1 cellular context compared by ENCODE assay signal in the genomic region with DNA sequence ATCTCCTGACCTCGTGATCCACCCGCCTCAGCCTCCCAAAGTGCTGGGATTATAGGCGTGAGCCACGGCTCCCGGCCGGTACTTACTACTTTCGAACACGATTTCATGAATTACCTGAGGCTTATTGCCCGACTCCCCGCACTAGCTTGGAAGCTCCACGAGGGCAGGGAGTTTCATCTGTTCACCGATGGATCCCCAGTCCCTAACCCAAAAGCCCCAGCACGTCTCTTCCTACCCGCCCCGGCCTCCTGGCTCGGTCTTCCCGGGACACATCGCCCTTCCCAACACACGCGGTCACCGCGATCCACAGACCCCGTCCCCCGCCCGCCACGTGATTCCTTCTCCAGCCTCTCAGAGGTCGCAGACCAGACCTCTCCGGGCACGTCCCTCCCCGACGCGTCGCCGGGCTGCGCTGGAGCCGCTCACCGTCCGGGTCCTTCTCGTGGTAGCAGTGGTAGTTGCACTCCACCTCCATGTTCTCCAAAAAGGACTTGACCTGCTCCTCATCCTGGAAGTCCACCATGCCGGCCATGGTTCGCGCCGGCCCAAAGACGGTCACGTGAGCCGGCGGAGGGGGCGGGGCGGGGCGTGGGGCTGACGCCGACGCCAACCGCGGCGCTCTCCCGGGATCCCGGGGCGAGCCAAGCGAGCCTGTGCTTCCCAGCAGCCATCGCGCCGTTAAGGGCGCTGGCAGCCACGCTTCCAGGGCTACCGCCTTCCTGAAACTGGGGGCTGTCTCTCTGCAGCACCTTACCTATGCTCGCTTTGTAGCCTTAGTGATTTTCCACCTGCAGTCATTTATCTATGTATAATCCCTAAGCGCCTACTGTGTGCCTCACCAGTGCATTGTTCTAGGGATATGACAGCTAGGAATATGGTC.
TF ChIP-seq lines count a peak whose summit lies in the region.

Gene COA7, minus strand, starts transcription at position 553 of the 880 bp plus-strand sequence. Its CDS starts 21 bp downstream, at position 532.

TF ChIP-seq in HEK293, 187 proteins besides CTCF, POLR2A, EP300 and RAD21 (continued from another document and continues in another):
- no peak; the same call in 1 of the 2 replicates for TF ChIP-seq REST (tag by site-specific recombination; IDR thresholded peaks at IDR 0.05)
- TF ChIP-seq ZNF449 (tag by site-specific recombination; IDR thresholded peaks at IDR 0.05): no peak
- peak; percentile 52; the same call in 1 of the 2 replicates for TF ChIP-seq TRIM28 (IDR thresholded peaks at IDR 0.05; ENCODE audit: borderline replicate concordance, low read length)
- TF ChIP-seq ZBTB8A (tag by site-specific recombination; IDR thresholded peaks at IDR 0.05): peak; percentile 60; the same call in 1 of the 2 replicates
- TF ChIP-seq, protein P1, sequence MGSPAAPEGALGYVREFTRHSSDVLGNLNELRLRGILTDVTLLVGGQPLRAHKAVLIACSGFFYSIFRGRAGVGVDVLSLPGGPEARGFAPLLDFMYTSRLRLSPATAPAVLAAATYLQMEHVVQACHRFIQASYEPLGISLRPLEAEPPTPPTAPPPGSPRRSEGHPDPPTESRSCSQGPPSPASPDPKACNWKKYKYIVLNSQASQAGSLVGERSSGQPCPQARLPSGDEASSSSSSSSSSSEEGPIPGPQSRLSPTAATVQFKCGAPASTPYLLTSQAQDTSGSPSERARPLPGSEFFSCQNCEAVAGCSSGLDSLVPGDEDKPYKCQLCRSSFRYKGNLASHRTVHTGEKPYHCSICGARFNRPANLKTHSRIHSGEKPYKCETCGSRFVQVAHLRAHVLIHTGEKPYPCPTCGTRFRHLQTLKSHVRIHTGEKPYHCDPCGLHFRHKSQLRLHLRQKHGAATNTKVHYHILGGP (tag by site-specific recombination; IDR thresholded peaks at IDR 0.05): no peak
- no peak for TF ChIP-seq KLF7 (tag by site-specific recombination; IDR thresholded peaks at IDR 0.05; ENCODE audit: borderline replicate concordance)
- TF ChIP-seq ZNF768 (tag by site-specific recombination; IDR thresholded peaks at IDR 0.05): no peak
- TF ChIP-seq ZNF704 (tag by site-specific recombination; IDR thresholded peaks at IDR 0.05): peak; percentile 91
- TF ChIP-seq ZNF610 (tag by site-specific recombination; IDR thresholded peaks at IDR 0.05; ENCODE audit: borderline replicate concordance): peak; percentile 55; the same call in 1 of the 2 replicates
- no peak for TF ChIP-seq FEZF1 (tag by site-specific recombination; IDR thresholded peaks at IDR 0.05)
- TF ChIP-seq KLF16 (tag by site-specific recombination; IDR thresholded peaks at IDR 0.05): peak; percentile 97
- TF ChIP-seq WT1 (tag by site-specific recombination; IDR thresholded peaks at IDR 0.05): 0 out of 2 replicates have a peak, but pooled peaks have one; percentile 16
- TF ChIP-seq SETDB1 (IDR thresholded peaks at IDR 0.05; ENCODE audit: insufficient read length, low read length): peak; percentile 70
- no peak for TF ChIP-seq ZSCAN23 (tag by site-specific recombination; IDR thresholded peaks at IDR 0.05)
- no peak for TF ChIP-seq ZNF214 (tag by site-specific recombination; IDR thresholded peaks at IDR 0.05; ENCODE audit: borderline replicate concordance)
- no peak for TF ChIP-seq ZNF23 (tag by site-specific recombination; IDR thresholded peaks at IDR 0.05; ENCODE audit: borderline replicate concordance)
- no peak for TF ChIP-seq PRDM1 (tag by site-specific recombination; IDR thresholded peaks at IDR 0.05)
- TF ChIP-seq ZNF776 (tag by site-specific recombination; IDR thresholded peaks at IDR 0.05; ENCODE audit: borderline replicate concordance): no peak
- TF ChIP-seq, protein P2, sequence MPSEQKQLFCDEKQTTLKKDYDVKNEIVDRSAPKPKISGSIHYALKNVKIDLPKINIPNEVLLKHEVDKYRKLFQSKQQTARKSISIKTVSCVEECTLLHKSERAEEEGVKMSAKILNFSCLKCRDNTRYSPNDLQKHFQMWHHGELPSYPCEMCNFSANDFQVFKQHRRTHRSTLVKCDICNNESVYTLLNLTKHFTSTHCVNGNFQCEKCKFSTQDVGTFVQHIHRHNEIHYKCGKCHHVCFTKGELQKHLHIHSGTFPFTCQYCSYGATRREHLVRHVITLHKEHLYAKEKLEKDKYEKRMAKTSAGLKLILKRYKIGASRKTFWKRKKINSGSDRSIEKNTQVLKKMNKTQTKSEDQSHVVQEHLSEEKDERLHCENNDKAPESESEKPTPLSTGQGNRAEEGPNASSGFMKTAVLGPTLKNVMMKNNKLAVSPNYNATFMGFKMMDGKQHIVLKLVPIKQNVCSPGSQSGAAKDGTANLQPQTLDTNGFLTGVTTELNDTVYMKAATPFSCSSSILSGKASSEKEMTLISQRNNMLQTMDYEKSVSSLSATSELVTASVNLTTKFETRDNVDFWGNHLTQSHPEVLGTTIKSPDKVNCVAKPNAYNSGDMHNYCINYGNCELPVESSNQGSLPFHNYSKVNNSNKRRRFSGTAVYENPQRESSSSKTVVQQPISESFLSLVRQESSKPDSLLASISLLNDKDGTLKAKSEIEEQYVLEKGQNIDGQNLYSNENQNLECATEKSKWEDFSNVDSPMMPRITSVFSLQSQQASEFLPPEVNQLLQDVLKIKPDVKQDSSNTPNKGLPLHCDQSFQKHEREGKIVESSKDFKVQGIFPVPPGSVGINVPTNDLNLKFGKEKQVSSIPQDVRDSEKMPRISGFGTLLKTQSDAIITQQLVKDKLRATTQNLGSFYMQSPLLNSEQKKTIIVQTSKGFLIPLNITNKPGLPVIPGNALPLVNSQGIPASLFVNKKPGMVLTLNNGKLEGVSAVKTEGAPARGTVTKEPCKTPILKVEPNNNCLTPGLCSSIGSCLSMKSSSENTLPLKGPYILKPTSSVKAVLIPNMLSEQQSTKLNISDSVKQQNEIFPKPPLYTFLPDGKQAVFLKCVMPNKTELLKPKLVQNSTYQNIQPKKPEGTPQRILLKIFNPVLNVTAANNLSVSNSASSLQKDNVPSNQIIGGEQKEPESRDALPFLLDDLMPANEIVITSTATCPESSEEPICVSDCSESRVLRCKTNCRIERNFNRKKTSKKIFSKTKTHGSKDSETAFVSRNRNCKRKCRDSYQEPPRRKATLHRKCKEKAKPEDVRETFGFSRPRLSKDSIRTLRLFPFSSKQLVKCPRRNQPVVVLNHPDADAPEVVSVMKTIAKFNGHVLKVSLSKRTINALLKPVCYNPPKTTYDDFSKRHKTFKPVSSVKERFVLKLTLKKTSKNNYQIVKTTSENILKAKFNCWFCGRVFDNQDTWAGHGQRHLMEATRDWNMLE (tag by site-specific recombination; conservative IDR thresholded peaks at IDR 0.05; ENCODE audit: low read depth): no peak
- TF ChIP-seq BCL11A (tag by site-specific recombination; IDR thresholded peaks at IDR 0.05; ENCODE audit: low read depth): peak; percentile 76; the same call in 1 of the 2 replicates
- no peak for TF ChIP-seq ZNF10 (tag by site-specific recombination; IDR thresholded peaks at IDR 0.05)
- no peak for TF ChIP-seq ZNF175 (tag by site-specific recombination; IDR thresholded peaks at IDR 0.05)
- TF ChIP-seq ZNF596 (tag by site-specific recombination; IDR thresholded peaks at IDR 0.05): no peak
- TF ChIP-seq ZNF391 (tag by site-specific recombination; IDR thresholded peaks at IDR 0.05; ENCODE audit: borderline replicate concordance, low read depth): peak; percentile 62; the same call in 1 of the 2 replicates
- TF ChIP-seq ZNF621 (tag by site-specific recombination; IDR thresholded peaks at IDR 0.05): no peak
- TF ChIP-seq ZNF626 (tag by site-specific recombination; IDR thresholded peaks at IDR 0.05): no peak
- TF ChIP-seq, protein P3, sequence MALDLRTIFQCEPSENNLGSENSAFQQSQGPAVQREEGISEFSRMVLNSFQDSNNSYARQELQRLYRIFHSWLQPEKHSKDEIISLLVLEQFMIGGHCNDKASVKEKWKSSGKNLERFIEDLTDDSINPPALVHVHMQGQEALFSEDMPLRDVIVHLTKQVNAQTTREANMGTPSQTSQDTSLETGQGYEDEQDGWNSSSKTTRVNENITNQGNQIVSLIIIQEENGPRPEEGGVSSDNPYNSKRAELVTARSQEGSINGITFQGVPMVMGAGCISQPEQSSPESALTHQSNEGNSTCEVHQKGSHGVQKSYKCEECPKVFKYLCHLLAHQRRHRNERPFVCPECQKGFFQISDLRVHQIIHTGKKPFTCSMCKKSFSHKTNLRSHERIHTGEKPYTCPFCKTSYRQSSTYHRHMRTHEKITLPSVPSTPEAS (tag by site-specific recombination; IDR thresholded peaks at IDR 0.05): no peak; the same call in none of the 2 replicates
- 0 out of 2 replicates have a peak, but pooled peaks have one; percentile 8 for TF ChIP-seq SCRT2 (tag by site-specific recombination; IDR thresholded peaks at IDR 0.05)
- TF ChIP-seq, protein P4, sequence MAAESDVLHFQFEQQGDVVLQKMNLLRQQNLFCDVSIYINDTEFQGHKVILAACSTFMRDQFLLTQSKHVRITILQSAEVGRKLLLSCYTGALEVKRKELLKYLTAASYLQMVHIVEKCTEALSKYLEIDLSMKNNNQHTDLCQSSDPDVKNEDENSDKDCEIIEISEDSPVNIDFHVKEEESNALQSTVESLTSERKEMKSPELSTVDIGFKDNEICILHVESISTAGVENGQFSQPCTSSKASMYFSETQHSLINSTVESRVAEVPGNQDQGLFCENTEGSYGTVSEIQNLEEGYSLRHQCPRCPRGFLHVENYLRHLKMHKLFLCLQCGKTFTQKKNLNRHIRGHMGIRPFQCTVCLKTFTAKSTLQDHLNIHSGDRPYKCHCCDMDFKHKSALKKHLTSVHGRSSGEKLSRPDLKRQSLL (tag by site-specific recombination; IDR thresholded peaks at IDR 0.05): peak; percentile 40; the same call in 1 of the 2 replicates
- no peak for TF ChIP-seq ZNF274 (IDR thresholded peaks at IDR 0.05; ENCODE audit: low read length)
- no peak for TF ChIP-seq ZNF274 (tag by site-specific recombination; IDR thresholded peaks at IDR 0.05; ENCODE audit: borderline replicate concordance)
- TF ChIP-seq ZNF140 (tag by site-specific recombination; IDR thresholded peaks at IDR 0.05): no peak
- no peak for TF ChIP-seq ZNF529 (tag by site-specific recombination; IDR thresholded peaks at IDR 0.05; ENCODE audit: insufficient replicate concordance)
- peak; percentile 91 for TF ChIP-seq SP3 (tag by site-specific recombination; IDR thresholded peaks at IDR 0.05)
- no peak for TF ChIP-seq ZBTB49 (tag by site-specific recombination; IDR thresholded peaks at IDR 0.05; ENCODE audit: low read depth)
- no peak for TF ChIP-seq ZNF292 (tag by site-specific recombination; IDR thresholded peaks at IDR 0.05; ENCODE audit: borderline replicate concordance, low read depth)
- no peak for TF ChIP-seq ZNF211 (tag by site-specific recombination; IDR thresholded peaks at IDR 0.05; ENCODE audit: low read depth)
- TF ChIP-seq ZNF366 (tag by site-specific recombination; conservative IDR thresholded peaks at IDR 0.05): no peak
